Comparison of ENCODE assay signal across 1 cellular context in the genomic region with DNA sequence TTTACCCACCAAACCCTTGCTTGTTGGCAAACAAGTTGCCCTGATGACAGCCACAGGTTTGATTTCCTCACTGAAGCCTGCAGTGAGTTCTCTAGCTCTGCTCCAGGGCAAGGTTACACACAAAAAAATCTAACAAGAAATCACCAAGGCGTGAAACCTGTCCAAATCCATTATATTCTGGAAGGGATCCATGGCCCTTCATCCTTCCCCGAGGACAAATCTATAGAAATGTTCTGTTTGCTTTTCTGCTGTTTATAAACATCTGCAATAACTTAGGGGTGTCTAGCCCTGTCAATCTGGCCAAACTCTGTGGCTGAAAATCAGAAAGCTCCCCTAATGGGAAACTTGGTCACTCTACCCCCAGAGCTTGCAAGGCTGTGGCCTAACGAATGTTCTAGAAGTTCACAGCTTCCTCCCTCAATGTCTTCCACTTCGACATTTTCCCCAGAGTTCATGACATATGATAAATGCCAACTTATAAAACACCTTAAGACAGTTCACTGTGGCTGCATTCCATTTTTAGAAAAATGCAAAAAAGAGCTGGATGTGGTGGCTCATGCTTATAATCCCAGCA.
TF ChIP-seq lines count a peak whose summit lies in the region.

No MANE protein-coding gene starts in this region.

TF ChIP-seq in WTC11, 78 proteins besides CTCF, POLR2A, EP300 and RAD21 (continued from another document):
- TF ChIP-seq, protein P1, sequence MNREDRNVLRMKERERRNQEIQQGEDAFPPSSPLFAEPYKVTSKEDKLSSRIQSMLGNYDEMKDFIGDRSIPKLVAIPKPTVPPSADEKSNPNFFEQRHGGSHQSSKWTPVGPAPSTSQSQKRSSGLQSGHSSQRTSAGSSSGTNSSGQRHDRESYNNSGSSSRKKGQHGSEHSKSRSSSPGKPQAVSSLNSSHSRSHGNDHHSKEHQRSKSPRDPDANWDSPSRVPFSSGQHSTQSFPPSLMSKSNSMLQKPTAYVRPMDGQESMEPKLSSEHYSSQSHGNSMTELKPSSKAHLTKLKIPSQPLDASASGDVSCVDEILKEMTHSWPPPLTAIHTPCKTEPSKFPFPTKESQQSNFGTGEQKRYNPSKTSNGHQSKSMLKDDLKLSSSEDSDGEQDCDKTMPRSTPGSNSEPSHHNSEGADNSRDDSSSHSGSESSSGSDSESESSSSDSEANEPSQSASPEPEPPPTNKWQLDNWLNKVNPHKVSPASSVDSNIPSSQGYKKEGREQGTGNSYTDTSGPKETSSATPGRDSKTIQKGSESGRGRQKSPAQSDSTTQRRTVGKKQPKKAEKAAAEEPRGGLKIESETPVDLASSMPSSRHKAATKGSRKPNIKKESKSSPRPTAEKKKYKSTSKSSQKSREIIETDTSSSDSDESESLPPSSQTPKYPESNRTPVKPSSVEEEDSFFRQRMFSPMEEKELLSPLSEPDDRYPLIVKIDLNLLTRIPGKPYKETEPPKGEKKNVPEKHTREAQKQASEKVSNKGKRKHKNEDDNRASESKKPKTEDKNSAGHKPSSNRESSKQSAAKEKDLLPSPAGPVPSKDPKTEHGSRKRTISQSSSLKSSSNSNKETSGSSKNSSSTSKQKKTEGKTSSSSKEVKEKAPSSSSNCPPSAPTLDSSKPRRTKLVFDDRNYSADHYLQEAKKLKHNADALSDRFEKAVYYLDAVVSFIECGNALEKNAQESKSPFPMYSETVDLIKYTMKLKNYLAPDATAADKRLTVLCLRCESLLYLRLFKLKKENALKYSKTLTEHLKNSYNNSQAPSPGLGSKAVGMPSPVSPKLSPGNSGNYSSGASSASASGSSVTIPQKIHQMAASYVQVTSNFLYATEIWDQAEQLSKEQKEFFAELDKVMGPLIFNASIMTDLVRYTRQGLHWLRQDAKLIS (CRISPR knock-in tag; IDR thresholded peaks at IDR 0.05; ENCODE audit: borderline replicate concordance): no peak
- TF ChIP-seq TEAD4 (CRISPR knock-in tag; IDR thresholded peaks at IDR 0.05): no peak
- no peak for TF ChIP-seq ZNF138 (CRISPR knock-in tag; conservative IDR thresholded peaks at IDR 0.05)
- no peak for TF ChIP-seq ELF4 (CRISPR knock-in tag; IDR thresholded peaks at IDR 0.05; ENCODE audit: low read depth)
- TF ChIP-seq, protein P2, sequence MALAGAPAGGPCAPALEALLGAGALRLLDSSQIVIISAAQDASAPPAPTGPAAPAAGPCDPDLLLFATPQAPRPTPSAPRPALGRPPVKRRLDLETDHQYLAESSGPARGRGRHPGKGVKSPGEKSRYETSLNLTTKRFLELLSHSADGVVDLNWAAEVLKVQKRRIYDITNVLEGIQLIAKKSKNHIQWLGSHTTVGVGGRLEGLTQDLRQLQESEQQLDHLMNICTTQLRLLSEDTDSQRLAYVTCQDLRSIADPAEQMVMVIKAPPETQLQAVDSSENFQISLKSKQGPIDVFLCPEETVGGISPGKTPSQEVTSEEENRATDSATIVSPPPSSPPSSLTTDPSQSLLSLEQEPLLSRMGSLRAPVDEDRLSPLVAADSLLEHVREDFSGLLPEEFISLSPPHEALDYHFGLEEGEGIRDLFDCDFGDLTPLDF (CRISPR knock-in tag; IDR thresholded peaks at IDR 0.05): no peak
- no peak for TF ChIP-seq NFE2L1 (CRISPR knock-in tag; IDR thresholded peaks at IDR 0.05)
- TF ChIP-seq, protein P3, sequence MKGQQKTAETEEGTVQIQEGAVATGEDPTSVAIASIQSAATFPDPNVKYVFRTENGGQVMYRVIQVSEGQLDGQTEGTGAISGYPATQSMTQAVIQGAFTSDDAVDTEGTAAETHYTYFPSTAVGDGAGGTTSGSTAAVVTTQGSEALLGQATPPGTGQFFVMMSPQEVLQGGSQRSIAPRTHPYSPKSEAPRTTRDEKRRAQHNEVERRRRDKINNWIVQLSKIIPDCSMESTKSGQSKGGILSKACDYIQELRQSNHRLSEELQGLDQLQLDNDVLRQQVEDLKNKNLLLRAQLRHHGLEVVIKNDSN (CRISPR knock-in tag; IDR thresholded peaks at IDR 0.05): no peak
- TF ChIP-seq, protein P4, sequence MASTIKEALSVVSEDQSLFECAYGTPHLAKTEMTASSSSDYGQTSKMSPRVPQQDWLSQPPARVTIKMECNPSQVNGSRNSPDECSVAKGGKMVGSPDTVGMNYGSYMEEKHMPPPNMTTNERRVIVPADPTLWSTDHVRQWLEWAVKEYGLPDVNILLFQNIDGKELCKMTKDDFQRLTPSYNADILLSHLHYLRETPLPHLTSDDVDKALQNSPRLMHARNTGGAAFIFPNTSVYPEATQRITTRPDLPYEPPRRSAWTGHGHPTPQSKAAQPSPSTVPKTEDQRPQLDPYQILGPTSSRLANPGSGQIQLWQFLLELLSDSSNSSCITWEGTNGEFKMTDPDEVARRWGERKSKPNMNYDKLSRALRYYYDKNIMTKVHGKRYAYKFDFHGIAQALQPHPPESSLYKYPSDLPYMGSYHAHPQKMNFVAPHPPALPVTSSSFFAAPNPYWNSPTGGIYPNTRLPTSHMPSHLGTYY (CRISPR knock-in tag; IDR thresholded peaks at IDR 0.05): no peak
- no peak for TF ChIP-seq GRHL2 (CRISPR knock-in tag; IDR thresholded peaks at IDR 0.05; ENCODE audit: insufficient replicate concordance, severe bottlenecking)
- TF ChIP-seq NFATC4 (CRISPR knock-in tag; IDR thresholded peaks at IDR 0.05): no peak
- TF ChIP-seq, protein P5, sequence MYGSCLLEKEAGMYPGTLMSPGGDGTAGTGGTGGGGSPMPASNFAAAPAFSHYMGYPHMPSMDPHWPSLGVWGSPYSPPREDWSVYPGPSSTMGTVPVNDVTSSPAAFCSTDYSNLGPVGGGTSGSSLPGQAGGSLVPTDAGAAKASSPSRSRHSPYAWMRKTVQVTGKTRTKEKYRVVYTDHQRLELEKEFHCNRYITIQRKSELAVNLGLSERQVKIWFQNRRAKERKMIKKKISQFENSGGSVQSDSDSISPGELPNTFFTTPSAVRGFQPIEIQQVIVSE (CRISPR knock-in tag; IDR thresholded peaks at IDR 0.05; ENCODE audit: borderline replicate concordance): no peak
- TF ChIP-seq, protein P6, sequence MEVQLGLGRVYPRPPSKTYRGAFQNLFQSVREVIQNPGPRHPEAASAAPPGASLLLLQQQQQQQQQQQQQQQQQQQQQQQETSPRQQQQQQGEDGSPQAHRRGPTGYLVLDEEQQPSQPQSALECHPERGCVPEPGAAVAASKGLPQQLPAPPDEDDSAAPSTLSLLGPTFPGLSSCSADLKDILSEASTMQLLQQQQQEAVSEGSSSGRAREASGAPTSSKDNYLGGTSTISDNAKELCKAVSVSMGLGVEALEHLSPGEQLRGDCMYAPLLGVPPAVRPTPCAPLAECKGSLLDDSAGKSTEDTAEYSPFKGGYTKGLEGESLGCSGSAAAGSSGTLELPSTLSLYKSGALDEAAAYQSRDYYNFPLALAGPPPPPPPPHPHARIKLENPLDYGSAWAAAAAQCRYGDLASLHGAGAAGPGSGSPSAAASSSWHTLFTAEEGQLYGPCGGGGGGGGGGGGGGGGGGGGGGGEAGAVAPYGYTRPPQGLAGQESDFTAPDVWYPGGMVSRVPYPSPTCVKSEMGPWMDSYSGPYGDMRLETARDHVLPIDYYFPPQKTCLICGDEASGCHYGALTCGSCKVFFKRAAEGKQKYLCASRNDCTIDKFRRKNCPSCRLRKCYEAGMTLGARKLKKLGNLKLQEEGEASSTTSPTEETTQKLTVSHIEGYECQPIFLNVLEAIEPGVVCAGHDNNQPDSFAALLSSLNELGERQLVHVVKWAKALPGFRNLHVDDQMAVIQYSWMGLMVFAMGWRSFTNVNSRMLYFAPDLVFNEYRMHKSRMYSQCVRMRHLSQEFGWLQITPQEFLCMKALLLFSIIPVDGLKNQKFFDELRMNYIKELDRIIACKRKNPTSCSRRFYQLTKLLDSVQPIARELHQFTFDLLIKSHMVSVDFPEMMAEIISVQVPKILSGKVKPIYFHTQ (CRISPR knock-in tag; IDR thresholded peaks at IDR 0.05): no peak
- TF ChIP-seq MXD4 (CRISPR knock-in tag; IDR thresholded peaks at IDR 0.05; ENCODE audit: borderline replicate concordance): no peak
TF ChIP-seq in WTC11: peak in this region for 0.
